Comparison of ENCODE assay signal across 22 cellular contexts in genomic region chr9:91241909-91242308, GRCh38.
A peak's percentile ranks its signal among the peaks of the same experiment; 100 is the strongest.
DNase-seq lines count a peak whose midpoint lies in the region; ATAC-seq and TF ChIP-seq lines count a peak whose summit lies in the region.
"Had no signal": no experiment of that assay in that cellular context is flagged by ENCODE, and none has a peak within 500 bp of the region (broad histone marks: within the 10 kb centered on the region; RNA-seq: fewer than 3 reads in every experiment).

No MANE protein-coding gene starts in this region.

- H3K4me3 ChIP-seq in heart left ventricle (no peak overlapping the region), left ventricle myocardium inferior (no peak overlapping the region), left lung (no peak overlapping the region), thyroid gland (replicated peaks in 1 of 3) (no peak overlapping the region)
- H3K4me3 ChIP-seq: prostate gland, SJCRH30 had no signal

- DNase-seq in heart left ventricle, result no peak
- DNase-seq in left ventricle myocardium inferior, result no peak
- peak; percentile 60 for DNase-seq in NCI-H510A treated with DMSO at 0.1 percent for 48 hours (lab: John Stamatoyannopoulos, UW)
- peak; percentile 49 to 73 for DNase-seq in left lung
- peak; percentile 53 to 63 for DNase-seq in thyroid gland
- DNase-seq in stimulated activated CD4-positive, alpha-beta T cell treated with anti-CD3 and anti-CD28 coated beads, Interleukin-4, amount 100 ng/mL, for 24 hours, result no peak
- DNase-seq in activated CD4-positive, alpha-beta T cell treated with anti-CD3 and anti-CD28 coated beads for 36 hours, result no peak
- no peak for DNase-seq in natural killer cell treated with Interleukin-12 subunit alpha and Interleukin-12 subunit beta and Interleukin-15 and Interleukin-18, amount 100 ng/mL, for 72 hours (ENCODE audit: low spot score)
- DNase-seq: activated naive CD4-positive, alpha-beta T cell treated with anti-CD3 and anti-CD28 coated beads, Interleukin-2, amount 10 ng/mL, durations not matched to agents 7 days and 5 days; AML-193; amniotic stem cell; CD8-positive, alpha-beta memory T cell; DMS79; GDM1; NCI-H1436 treated with DMSO at 0.1 percent for 48 hours; NCI-H526 treated with DMSO at 0.1 percent for 48 hours; SJCRH30; T1000 had no signal

- peaks cover 21% of the 10 kb centered on the region for H3K36me3 Mint-ChIP-seq in activated CD4-positive, alpha-beta T cell treated with anti-CD3 and anti-CD28 coated beads for 36 hours (ENCODE audit: low read depth)
- no peaks in the 10 kb centered on the region for H3K36me3 Mint-ChIP-seq in natural killer cell treated with Interleukin-12 subunit alpha and Interleukin-12 subunit beta and Interleukin-15 and Interleukin-18, amount 100 ng/mL, for 72 hours

- peak in 3 of 4 donors; percentile 43 to 76 (median 68) for ATAC-seq in heart left ventricle
- peak; percentile 94 for ATAC-seq in left lung
- no peak for ATAC-seq in activated CD4-positive, alpha-beta T cell treated with anti-CD3 and anti-CD28 coated beads for 36 hours
- ATAC-seq in natural killer cell treated with Interleukin-12 subunit alpha and Interleukin-12 subunit beta and Interleukin-15 and Interleukin-18, amount 100 ng/mL, for 72 hours, result no peak
- ATAC-seq: HCT116 had no signal

- H3K27ac Mint-ChIP-seq in activated CD4-positive, alpha-beta T cell treated with anti-CD3 and anti-CD28 coated beads for 36 hours, result no peak overlapping the region
- H3K27ac Mint-ChIP-seq in natural killer cell treated with Interleukin-12 subunit alpha and Interleukin-12 subunit beta and Interleukin-15 and Interleukin-18, amount 100 ng/mL, for 72 hours, result peak overlapping the region in 1 of 2 donors; percentile 48
- H3K27ac Mint-ChIP-seq: activated naive CD4-positive, alpha-beta T cell treated with anti-CD3 and anti-CD28 coated beads, Interleukin-2, amount 10 ng/mL, durations not matched to agents 7 days and 5 days; memory B cell; stimulated activated naive CD8-positive, alpha-beta T cell treated with anti-CD3 and anti-CD28 coated beads, Interleukin-15, Interleukin-2, amounts not matched to agents 100 ng/mL and 50 ng/mL, for 24 hours had no signal

- peaks cover 19% of the 10 kb centered on the region for H3K4me1 Mint-ChIP-seq in activated CD4-positive, alpha-beta T cell treated with anti-CD3 and anti-CD28 coated beads for 36 hours
- H3K4me1 Mint-ChIP-seq in natural killer cell treated with Interleukin-12 subunit alpha and Interleukin-12 subunit beta and Interleukin-15 and Interleukin-18, amount 100 ng/mL, for 72 hours (ENCODE audit: low read depth in 2 of 2), result peaks cover 28 to 30% of the 10 kb centered on the region in 2 donors

- intact Hi-C loops in heart left ventricle (cut with DNase I), result loop anchor here in 1 of 10 donors (10.0 kb wide), 1 partner anchor 47 kb away; no protein-coding TSS in a partner anchor
- intact Hi-C loops in left ventricle myocardium inferior (cut with micrococcal nuclease), result no loop called here
- intact Hi-C loops in left lung (cut with DNase I), result no loop called here
- intact Hi-C loops in thyroid gland (cut with DNase I), result no loop called here
- intact Hi-C loops in activated CD4-positive, alpha-beta T cell treated with anti-CD3 and anti-CD28 coated beads for 36 hours (cut with DNase I, micrococcal nuclease), result no loop called here

- H3K27me3 Mint-ChIP-seq in activated CD4-positive, alpha-beta T cell treated with anti-CD3 and anti-CD28 coated beads for 36 hours, result no peaks in the 10 kb centered on the region
- no peaks in the 10 kb centered on the region for H3K27me3 Mint-ChIP-seq in natural killer cell treated with Interleukin-12 subunit alpha and Interleukin-12 subunit beta and Interleukin-15 and Interleukin-18, amount 100 ng/mL, for 72 hours
- H3K27me3 Mint-ChIP-seq: activated naive CD4-positive, alpha-beta T cell treated with anti-CD3 and anti-CD28 coated beads, Interleukin-2, amount 10 ng/mL, durations not matched to agents 7 days and 5 days; CD8-positive, alpha-beta memory T cell; memory B cell; stimulated activated naive CD8-positive, alpha-beta T cell treated with anti-CD3 and anti-CD28 coated beads, Interleukin-15, Interleukin-2, amounts not matched to agents 100 ng/mL and 50 ng/mL, for 24 hours had no signal

- no peak overlapping the region for H3K4me3 Mint-ChIP-seq in activated CD4-positive, alpha-beta T cell treated with anti-CD3 and anti-CD28 coated beads for 36 hours
- no peak overlapping the region for H3K4me3 Mint-ChIP-seq in natural killer cell treated with Interleukin-12 subunit alpha and Interleukin-12 subunit beta and Interleukin-15 and Interleukin-18, amount 100 ng/mL, for 72 hours
- H3K4me3 Mint-ChIP-seq: activated naive CD4-positive, alpha-beta T cell treated with anti-CD3 and anti-CD28 coated beads, Interleukin-2, amount 10 ng/mL, durations not matched to agents 7 days and 5 days; CD8-positive, alpha-beta memory T cell; memory B cell; stimulated activated naive CD8-positive, alpha-beta T cell treated with anti-CD3 and anti-CD28 coated beads, Interleukin-15, Interleukin-2, amounts not matched to agents 100 ng/mL and 50 ng/mL, for 24 hours had no signal

- TF ChIP-seq POLR2A in heart left ventricle (IDR thresholded peaks at IDR 0.05) (no peak), thyroid gland (IDR thresholded peaks at IDR 0.05) (no peak)

- CTCF ChIA-PET in activated CD4-positive, alpha-beta T cell treated with anti-CD3 and anti-CD28 coated beads for 36 hours (lab: Charles Lee), result interaction anchor here (0.6 kb wide), 1 partner anchor 48 kb away, joined by 3 read pairs; no protein-coding TSS in a partner anchor

- H3K4me1 ChIP-seq in heart left ventricle, result peaks cover 0 to 20% (median 11%) of the 10 kb centered on the region in 12 donors
- peaks cover 21% of the 10 kb centered on the region for H3K4me1 ChIP-seq in left ventricle myocardium inferior
- peaks cover 0 to 7% of the 10 kb centered on the region in 2 donors for H3K4me1 ChIP-seq in left lung
- H3K4me1 ChIP-seq in thyroid gland, result peaks cover 7 to 8% of the 10 kb centered on the region in 2 donors
- H3K4me1 ChIP-seq: prostate gland, SJCRH30 had no signal

- TF ChIP-seq CTCF in heart left ventricle (IDR thresholded peaks at IDR 0.05), result no peak
- no peak for TF ChIP-seq CTCF in left ventricle myocardium inferior (IDR thresholded peaks at IDR 0.05; ENCODE audit: borderline replicate concordance)
- no peak for TF ChIP-seq CTCF in left lung (IDR thresholded peaks at IDR 0.05)
- peak in 1 of 6 experiments; percentile 15 for TF ChIP-seq CTCF in thyroid gland (IDR thresholded peaks at IDR 0.05)

- H3K27me3 ChIP-seq in heart left ventricle (no peaks in the 10 kb centered on the region), left ventricle myocardium inferior (ENCODE audit: low read depth) (no peaks in the 10 kb centered on the region), left lung (no peaks in the 10 kb centered on the region), thyroid gland (no peaks in the 10 kb centered on the region)
- H3K27me3 ChIP-seq: SJCRH30 had no signal

- H3K27ac ChIP-seq in heart left ventricle (no peak overlapping the region), left ventricle myocardium inferior (replicated peaks) (no peak overlapping the region), left lung (no peak overlapping the region), thyroid gland (no peak overlapping the region)
- H3K27ac ChIP-seq: prostate gland, SJCRH30 had no signal

- WGBS in heart left ventricle, 4 donors, result 47 to 67% (median 59%) methylated on average over 4 of the region's 4 CpGs
- WGBS in thyroid gland, 2 donors, result 39 to 61% methylated on average over 4 of the region's 4 CpGs

- POLR2A ChIA-PET in activated CD4-positive, alpha-beta T cell treated with anti-CD3 and anti-CD28 coated beads for 36 hours (lab: Charles Lee), result no interaction called here

- H3K9me3 ChIP-seq in heart left ventricle (no peaks in the 10 kb centered on the region), left ventricle myocardium inferior (replicated peaks) (no peaks in the 10 kb centered on the region), left lung (no peaks in the 10 kb centered on the region), thyroid gland (no peaks in the 10 kb centered on the region)
- H3K9me3 ChIP-seq: prostate gland, SJCRH30 had no signal

- no peaks in the 10 kb centered on the region for H3K36me3 ChIP-seq in heart left ventricle
- no peaks in the 10 kb centered on the region for H3K36me3 ChIP-seq in left ventricle myocardium inferior
- H3K36me3 ChIP-seq in left lung, result no peaks in the 10 kb centered on the region
- no peaks in the 10 kb centered on the region for H3K36me3 ChIP-seq in thyroid gland
- H3K36me3 ChIP-seq: prostate gland, SJCRH30 had no signal

- no peaks in the 10 kb centered on the region for H3K9me3 Mint-ChIP-seq in activated CD4-positive, alpha-beta T cell treated with anti-CD3 and anti-CD28 coated beads for 36 hours (ENCODE audit: low read depth)
- no peaks in the 10 kb centered on the region for H3K9me3 Mint-ChIP-seq in natural killer cell treated with Interleukin-12 subunit alpha and Interleukin-12 subunit beta and Interleukin-15 and Interleukin-18, amount 100 ng/mL, for 72 hours
- H3K9me3 Mint-ChIP-seq: activated naive CD4-positive, alpha-beta T cell treated with anti-CD3 and anti-CD28 coated beads, Interleukin-2, amount 10 ng/mL, durations not matched to agents 7 days and 5 days; CD8-positive, alpha-beta memory T cell; memory B cell; stimulated activated naive CD8-positive, alpha-beta T cell treated with anti-CD3 and anti-CD28 coated beads, Interleukin-15, Interleukin-2, amounts not matched to agents 100 ng/mL and 50 ng/mL, for 24 hours had no signal

Comparison
In these comparisons a context has a peak if more than half of its experiments do, and no peak if none do; other contexts are left out.
1. ATAC-seq: peak in heart left ventricle (3 of 4) and left lung (single experiment); none in activated CD4-positive, alpha-beta T cell treated with anti-CD3 and anti-CD28 coated beads for 36 hours (single experiment) and natural killer cell treated with Interleukin-12 subunit alpha and Interleukin-12 subunit beta and Interleukin-15 and Interleukin-18, amount 100 ng/mL, for 72 hours (0 of 2).
2. DNase-seq: peak in NCI-H510A treated with DMSO at 0.1 percent for 48 hours (single experiment), left lung (2 of 2) and thyroid gland (2 of 2); none in heart left ventricle (0 of 5), left ventricle myocardium inferior (single experiment), stimulated activated CD4-positive, alpha-beta T cell treated with anti-CD3 and anti-CD28 coated beads, Interleukin-4, amount 100 ng/mL, for 24 hours (single experiment), activated CD4-positive, alpha-beta T cell treated with anti-CD3 and anti-CD28 coated beads for 36 hours (single experiment) and natural killer cell treated with Interleukin-12 subunit alpha and Interleukin-12 subunit beta and Interleukin-15 and Interleukin-18, amount 100 ng/mL, for 72 hours (single experiment).